8 cellular contexts compared by ENCODE assay signal in genomic region chr10:33336606-33337334, GRCh38. TPM values are rescaled to one million over a fixed set of nuclear protein-coding genes. Genes with fewer than 3 reads are reported as not detected.
DNase-seq lines count a peak whose midpoint lies in the region; ATAC-seq and TF ChIP-seq lines count a peak whose summit lies in the region.

No MANE protein-coding gene starts in this region.

- WGBS in HUES64: under 1% methylated on average over 66 of the region's 66 CpGs

- H3K9me3 ChIP-seq in BLaER1 treated with 17β-estradiol and CSF1 and Interleukin-3, amounts not matched to agents 10 nM and 100 nM (replicated peaks in 1 of 11): 0 out of 22 replicates have a peak, but pooled peaks cover 0 to 5% (median 0%) of the 10 kb centered on the region in 11 experiments
- H3K9me3 ChIP-seq in HUES64 (ENCODE audit: insufficient read depth, low read depth, low read length): no peaks in the 10 kb centered on the region

- H3K4me3 ChIP-seq in BLaER1 treated with 17β-estradiol and CSF1 and Interleukin-3, amounts not matched to agents 10 nM and 100 nM: peak overlapping the region; percentile 65 to 97 (median 75)
- peak overlapping the region; percentile 78 for H3K4me3 ChIP-seq in HUES64 (ENCODE audit: low read length)
- H3K4me3 ChIP-seq in astrocyte of the cerebellum (ENCODE audit: low read depth, low read length): peak overlapping the region; percentile 83
- H3K4me3 ChIP-seq in iPS-11a (ENCODE audit: low read depth, low read length): peak overlapping the region; percentile 61

- H3K4me1 ChIP-seq in BLaER1 treated with 17β-estradiol and CSF1 and Interleukin-3, amounts not matched to agents 10 nM and 100 nM: peaks cover 25 to 32% (median 30%) of the 10 kb centered on the region in 10 experiments
- H3K4me1 ChIP-seq in HUES64 (ENCODE audit: insufficient read depth, low read length): no peaks in the 10 kb centered on the region; the same call in none of the 2 replicates

- DNase-seq in astrocyte of the cerebellum (ENCODE audit: low read depth) (no peak), sciatic nerve (ENCODE audit: low spot score) (peak; percentile 70), NCI-H2227 (lab: John Stamatoyannopoulos, UW; ENCODE audit: unreplicated experiment) (no peak)

- in situ Hi-C loops in astrocyte of the cerebellum (cut with HindIII; ENCODE audit: low sequenced_read_pairs): no loop called here

- peak; percentile 19 for ATAC-seq in sciatic nerve
- no peak for ATAC-seq in GM21576 (IDR thresholded peaks at IDR 0.05; ENCODE audit: unreplicated experiment)
- ATAC-seq in GM19351 (IDR thresholded peaks at IDR 0.05; ENCODE audit: unreplicated experiment): no peak

- H3K27me3 ChIP-seq in BLaER1 treated with 17β-estradiol and CSF1 and Interleukin-3, amounts not matched to agents 10 nM and 100 nM: peaks cover 0 to 82% (median 73%) of the 10 kb centered on the region in 11 experiments; a peak in 20 of 22 replicates
- peaks cover 71% of the 10 kb centered on the region for H3K27me3 ChIP-seq in HUES64 (ENCODE audit: insufficient read depth, low read length)

- peaks cover 0 to 12% (median 0%) of the 10 kb centered on the region in 11 experiments; a peak in 4 of 22 replicates for H3K36me3 ChIP-seq in BLaER1 treated with 17β-estradiol and CSF1 and Interleukin-3, amounts not matched to agents 10 nM and 100 nM
- no peaks in the 10 kb centered on the region for H3K36me3 ChIP-seq in HUES64 (ENCODE audit: insufficient read depth, low read length)

- peak overlapping the region in 6 of 11 experiments; percentile 46 to 90 (median 73); a peak in 10 of 22 replicates for H3K27ac ChIP-seq in BLaER1 treated with 17β-estradiol and CSF1 and Interleukin-3, amounts not matched to agents 10 nM and 100 nM
- H3K27ac ChIP-seq in HUES64 (ENCODE audit: low read depth, low read length): no peak overlapping the region

- peaks cover 0 to 24% (median 13%) of the 10 kb centered on the region in 11 experiments; a peak in 11 of 22 replicates for H4K20me1 ChIP-seq in BLaER1 treated with 17β-estradiol and CSF1 and Interleukin-3, amounts not matched to agents 10 nM and 100 nM

- H3K9ac ChIP-seq in BLaER1 treated with 17β-estradiol and CSF1 and Interleukin-3, amounts not matched to agents 10 nM and 100 nM: peak overlapping the region in 10 of 11 experiments; percentile 8 to 99 (median 66); a peak in 18 of 22 replicates
- peak overlapping the region; percentile 27; the same call in 1 of the 2 replicates for H3K9ac ChIP-seq in HUES64 (ENCODE audit: low read depth, low read length)

- no peak for TF ChIP-seq CTCF in astrocyte of the cerebellum (IDR thresholded peaks at IDR 0.05; ENCODE audit: low read depth, low read length, missing control alignments)

- intact Hi-C loops in sciatic nerve (cut with DNase I): loop anchor here (10.0 kb wide), 1 partner anchor 1298 kb away; no protein-coding TSS in a partner anchor

- H3K4me2 ChIP-seq in BLaER1 treated with 17β-estradiol and CSF1 and Interleukin-3, amounts not matched to agents 10 nM and 100 nM: peak overlapping the region; percentile 91 to 100 (median 98)

RNA-seq across cellular contexts. Expression of gene NRP1, which starts 2.3 kb away (rescaled TPM):
- 2.7 TPM for polyA plus RNA-seq in HUES64 (2013, experiment 1 of 2)
- 3.0 TPM for polyA plus RNA-seq in HUES64 (2013, experiment 2 of 2)
- 156 TPM for total RNA-seq in sciatic nerve
